ENCODE assay signal across 27 cellular contexts in the genomic region with DNA sequence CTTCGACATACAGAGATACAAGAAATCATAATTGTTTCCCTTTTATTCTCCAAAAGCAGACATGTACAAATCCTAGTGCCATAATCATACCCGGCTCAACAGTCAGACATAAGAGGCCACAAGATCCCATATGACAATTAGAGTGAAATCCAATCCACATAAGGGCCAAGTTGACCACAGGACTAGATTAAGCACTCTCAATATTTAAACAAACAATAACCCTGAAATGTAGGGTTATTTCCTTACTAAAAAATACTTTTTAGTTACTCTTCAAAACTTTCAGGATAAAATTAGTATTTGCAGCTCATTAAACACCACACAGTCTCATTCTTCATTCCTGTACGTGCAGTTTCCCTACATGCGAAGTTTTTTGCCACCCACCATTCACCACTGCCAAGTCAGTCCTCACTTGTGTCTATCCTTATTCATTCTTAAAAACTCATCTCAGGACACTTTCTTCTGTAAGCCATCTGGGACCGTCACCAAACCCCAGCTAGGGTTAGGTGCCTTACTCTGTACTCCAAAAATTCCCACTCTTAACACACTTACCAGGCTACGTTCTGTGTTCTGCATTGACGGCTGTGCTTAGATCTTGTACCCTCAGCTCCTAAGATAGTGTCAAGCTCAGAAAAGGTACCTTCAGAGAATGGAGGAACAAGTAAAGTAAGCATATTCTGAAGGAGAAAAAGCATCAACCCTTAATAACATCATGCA.
"Had no signal": no experiment of that assay in that cellular context is flagged by ENCODE, and none has a peak within 500 bp of the region (broad histone marks: within the 10 kb centered on the region; RNA-seq: fewer than 3 reads in every experiment).

No MANE protein-coding gene starts in this region.

- H3K9ac ChIP-seq: neural progenitor cell, parathyroid adenoma had no signal

- H2AFZ ChIP-seq: neural progenitor cell, parathyroid adenoma had no signal

- H3K9me3 ChIP-seq: ovary, psoas muscle, suprapubic skin, testis, tibial artery, transverse colon, upper lobe of right lung, uterus had no signal

- H3K4me1 ChIP-seq: parathyroid adenoma, psoas muscle, spleen, suprapubic skin, testis, tibial artery, transverse colon, upper lobe of right lung, uterus had no signal

- H3K79me2 ChIP-seq: parathyroid adenoma had no signal

- ATAC-seq: natural killer cell; psoas muscle; right cardiac atrium; sciatic nerve; stimulated activated memory B cell treated with anti-CD40 and anti-IgM and Interleukin-4, amounts not matched to agents 10 μg/mL and 1 μg/mL and 100 μg/mL, for 72 hours; stimulated activated naive CD8-positive, alpha-beta T cell treated with anti-CD3 and anti-CD28 coated beads, Interleukin-15, amount 100 ng/mL, for 72 hours; stimulated activated naive CD8-positive, alpha-beta T cell treated with anti-CD3 and anti-CD28 coated beads, Interleukin-15, Interleukin-2, amounts not matched to agents 100 U/mL and 50 U/mL, for 24 hours; upper lobe of right lung had no signal

- DNase-seq: natural killer cell; occipital lobe; ovary; psoas muscle; right cardiac atrium; spleen; stimulated activated CD4-positive, alpha-beta T cell treated with anti-CD3 and anti-CD28 coated beads, Interleukin-12 subunit alpha, Interleukin-12 subunit beta, amount 100 ng/mL, for 4 hours; stimulated activated CD4-positive, alpha-beta T cell treated with anti-CD3 and anti-CD28 coated beads, Interleukin-1b, Interleukin-23, amount 100 ng/mL, for 48 hours; stimulated activated CD4-positive, alpha-beta T cell treated with anti-CD3 and anti-CD28 coated beads, Interleukin-4, amount 100 ng/mL, for 1 hour; stimulated activated CD4-positive, alpha-beta T cell treated with anti-CD3 and anti-CD28 coated beads, Interleukin-4, amount 100 ng/mL, for 4 hours; stimulated activated CD8-positive, alpha-beta memory T cell treated with anti-CD3 and anti-CD28 coated beads, Interleukin-4, amount 100 ng/mL, for 48 hours; stimulated activated naive CD4-positive, alpha-beta T cell; stimulated activated naive CD8-positive, alpha-beta T cell treated with anti-CD3 and anti-CD28 coated beads, Interleukin-15, amount 100 ng/mL, for 72 hours; stimulated activated naive CD8-positive, alpha-beta T cell treated with anti-CD3 and anti-CD28 coated beads, Interleukin-15, Interleukin-2, amounts not matched to agents 100 U/mL and 50 U/mL, for 24 hours; substantia nigra; testis; tibial artery; transverse colon; upper lobe of right lung; uterus had no signal

- H3K27me3 ChIP-seq: neural progenitor cell, ovary, spleen, suprapubic skin, testis, tibial artery, transverse colon, upper lobe of right lung, uterus had no signal

- H3K36me3 ChIP-seq: neural progenitor cell, ovary, spleen, suprapubic skin, tibial artery, transverse colon, uterus had no signal

- H3K27ac ChIP-seq: neural progenitor cell, ovary, parathyroid adenoma, psoas muscle, skin epidermis, spleen, suprapubic skin, testis, tibial artery, transverse colon, upper lobe of right lung, uterus had no signal

- H3K4me2 ChIP-seq: neural progenitor cell, smooth muscle cell had no signal

- H3K4me3 ChIP-seq: neural progenitor cell, ovary, psoas muscle, skin epidermis, smooth muscle cell, spleen, suprapubic skin, testis, tibial artery, transverse colon, upper lobe of right lung, uterus had no signal
